ENCODE assay signal across 1 cellular context in the genomic region with DNA sequence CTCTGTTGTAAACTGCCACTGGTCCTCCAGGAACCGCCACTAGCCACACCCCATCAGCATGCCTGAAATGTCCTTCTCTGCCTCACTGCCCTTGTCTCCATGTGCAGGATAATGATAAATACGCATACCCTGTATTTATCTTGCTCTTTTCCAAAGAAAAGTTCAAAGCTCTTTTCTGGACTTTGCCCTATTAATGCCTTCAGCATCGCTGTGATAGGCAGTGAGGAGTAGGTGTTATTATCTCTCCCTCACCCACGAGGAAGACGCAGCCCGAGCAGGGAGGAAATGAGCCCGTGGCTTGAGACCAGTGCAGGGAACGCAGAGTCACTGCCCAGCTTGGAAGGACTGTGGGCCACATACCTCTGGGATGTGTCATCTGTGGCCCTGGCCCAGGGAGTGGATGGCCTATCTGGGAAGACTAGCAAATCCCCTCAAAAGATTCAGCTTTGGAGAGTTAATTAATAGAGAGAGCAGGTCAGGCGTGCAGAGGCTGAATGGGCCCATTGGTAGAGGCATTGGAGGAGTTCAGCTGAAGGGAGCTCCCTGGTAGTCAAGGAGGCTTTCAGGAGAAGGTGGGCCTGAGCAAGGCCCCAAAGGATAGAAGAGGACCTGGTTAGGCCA.
TF ChIP-seq lines count a peak whose summit lies in the region.

No MANE protein-coding gene starts in this region.

TF ChIP-seq in HepG2, 621 proteins besides CTCF, POLR2A, EP300 and RAD21 (continued from another document and continues in another):
- peak; percentile 82 for TF ChIP-seq ASH2L (IDR thresholded peaks at IDR 0.05; ENCODE audit: insufficient read length, low read depth, low read length)
- no peak for TF ChIP-seq TGIF2 (CRISPR knock-in tag; IDR thresholded peaks at IDR 0.05)
- TF ChIP-seq, protein P1, sequence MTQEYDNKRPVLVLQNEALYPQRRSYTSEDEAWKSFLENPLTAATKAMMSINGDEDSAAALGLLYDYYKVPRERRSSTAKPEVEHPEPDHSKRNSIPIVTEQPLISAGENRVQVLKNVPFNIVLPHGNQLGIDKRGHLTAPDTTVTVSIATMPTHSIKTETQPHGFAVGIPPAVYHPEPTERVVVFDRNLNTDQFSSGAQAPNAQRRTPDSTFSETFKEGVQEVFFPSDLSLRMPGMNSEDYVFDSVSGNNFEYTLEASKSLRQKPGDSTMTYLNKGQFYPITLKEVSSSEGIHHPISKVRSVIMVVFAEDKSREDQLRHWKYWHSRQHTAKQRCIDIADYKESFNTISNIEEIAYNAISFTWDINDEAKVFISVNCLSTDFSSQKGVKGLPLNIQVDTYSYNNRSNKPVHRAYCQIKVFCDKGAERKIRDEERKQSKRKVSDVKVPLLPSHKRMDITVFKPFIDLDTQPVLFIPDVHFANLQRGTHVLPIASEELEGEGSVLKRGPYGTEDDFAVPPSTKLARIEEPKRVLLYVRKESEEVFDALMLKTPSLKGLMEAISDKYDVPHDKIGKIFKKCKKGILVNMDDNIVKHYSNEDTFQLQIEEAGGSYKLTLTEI (CRISPR knock-in tag; conservative IDR thresholded peaks at IDR 0.05), result no peak
- no peak for TF ChIP-seq RBFOX2 (IDR thresholded peaks at IDR 0.05; ENCODE audit: low read depth, low read length)
- TF ChIP-seq ZNF160 (CRISPR knock-in tag; IDR thresholded peaks at IDR 0.05), result no peak
- TF ChIP-seq SNRNP70 (IDR thresholded peaks at IDR 0.05; ENCODE audit: low read depth, low read length), result no peak
- peak; percentile 74 for TF ChIP-seq TCF7 (IDR thresholded peaks at IDR 0.05; ENCODE audit: low read depth)
- TF ChIP-seq ZNF580 (CRISPR knock-in tag; IDR thresholded peaks at IDR 0.05; ENCODE audit: borderline replicate concordance, low read depth), result peak; percentile 62; the same call in 1 of the 2 replicates
- TF ChIP-seq ZNF460 (CRISPR knock-in tag; IDR thresholded peaks at IDR 0.05; ENCODE audit: borderline replicate concordance), result no peak
- TF ChIP-seq, protein P2, sequence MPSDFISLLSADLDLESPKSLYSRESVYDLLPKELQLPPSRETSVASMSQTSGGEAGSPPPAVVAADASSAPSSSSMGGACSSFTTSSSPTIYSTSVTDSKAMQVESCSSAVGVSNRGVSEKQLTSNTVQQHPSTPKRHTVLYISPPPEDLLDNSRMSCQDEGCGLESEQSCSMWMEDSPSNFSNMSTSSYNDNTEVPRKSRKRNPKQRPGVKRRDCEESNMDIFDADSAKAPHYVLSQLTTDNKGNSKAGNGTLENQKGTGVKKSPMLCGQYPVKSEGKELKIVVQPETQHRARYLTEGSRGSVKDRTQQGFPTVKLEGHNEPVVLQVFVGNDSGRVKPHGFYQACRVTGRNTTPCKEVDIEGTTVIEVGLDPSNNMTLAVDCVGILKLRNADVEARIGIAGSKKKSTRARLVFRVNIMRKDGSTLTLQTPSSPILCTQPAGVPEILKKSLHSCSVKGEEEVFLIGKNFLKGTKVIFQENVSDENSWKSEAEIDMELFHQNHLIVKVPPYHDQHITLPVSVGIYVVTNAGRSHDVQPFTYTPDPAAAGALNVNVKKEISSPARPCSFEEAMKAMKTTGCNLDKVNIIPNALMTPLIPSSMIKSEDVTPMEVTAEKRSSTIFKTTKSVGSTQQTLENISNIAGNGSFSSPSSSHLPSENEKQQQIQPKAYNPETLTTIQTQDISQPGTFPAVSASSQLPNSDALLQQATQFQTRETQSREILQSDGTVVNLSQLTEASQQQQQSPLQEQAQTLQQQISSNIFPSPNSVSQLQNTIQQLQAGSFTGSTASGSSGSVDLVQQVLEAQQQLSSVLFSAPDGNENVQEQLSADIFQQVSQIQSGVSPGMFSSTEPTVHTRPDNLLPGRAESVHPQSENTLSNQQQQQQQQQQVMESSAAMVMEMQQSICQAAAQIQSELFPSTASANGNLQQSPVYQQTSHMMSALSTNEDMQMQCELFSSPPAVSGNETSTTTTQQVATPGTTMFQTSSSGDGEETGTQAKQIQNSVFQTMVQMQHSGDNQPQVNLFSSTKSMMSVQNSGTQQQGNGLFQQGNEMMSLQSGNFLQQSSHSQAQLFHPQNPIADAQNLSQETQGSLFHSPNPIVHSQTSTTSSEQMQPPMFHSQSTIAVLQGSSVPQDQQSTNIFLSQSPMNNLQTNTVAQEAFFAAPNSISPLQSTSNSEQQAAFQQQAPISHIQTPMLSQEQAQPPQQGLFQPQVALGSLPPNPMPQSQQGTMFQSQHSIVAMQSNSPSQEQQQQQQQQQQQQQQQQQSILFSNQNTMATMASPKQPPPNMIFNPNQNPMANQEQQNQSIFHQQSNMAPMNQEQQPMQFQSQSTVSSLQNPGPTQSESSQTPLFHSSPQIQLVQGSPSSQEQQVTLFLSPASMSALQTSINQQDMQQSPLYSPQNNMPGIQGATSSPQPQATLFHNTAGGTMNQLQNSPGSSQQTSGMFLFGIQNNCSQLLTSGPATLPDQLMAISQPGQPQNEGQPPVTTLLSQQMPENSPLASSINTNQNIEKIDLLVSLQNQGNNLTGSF (CRISPR knock-in tag; IDR thresholded peaks at IDR 0.05), result 0 out of 2 replicates have a peak, but pooled peaks have one; percentile 4
- TF ChIP-seq GFI1 (CRISPR knock-in tag; IDR thresholded peaks at IDR 0.05; ENCODE audit: borderline replicate concordance), result peak; percentile 56; the same call in 1 of the 2 replicates
- TF ChIP-seq ZNF687 (CRISPR knock-in tag; IDR thresholded peaks at IDR 0.05), result peak; percentile 67
- 0 out of 2 replicates have a peak, but pooled peaks have one; percentile 64 for TF ChIP-seq ZFP1 (CRISPR knock-in tag; IDR thresholded peaks at IDR 0.05)
- TF ChIP-seq FOXJ3 (CRISPR knock-in tag; IDR thresholded peaks at IDR 0.05; ENCODE audit: borderline replicate concordance), result peak; percentile 45; the same call in 1 of the 2 replicates
- peak; percentile 71 for TF ChIP-seq SAP130 (CRISPR knock-in tag; IDR thresholded peaks at IDR 0.05; ENCODE audit: low read depth)
- 0 out of 2 replicates have a peak, but pooled peaks have one; percentile 21 for TF ChIP-seq NFYB (CRISPR knock-in tag; IDR thresholded peaks at IDR 0.05)
- no peak for TF ChIP-seq GPN1 (CRISPR knock-in tag; IDR thresholded peaks at IDR 0.05; ENCODE audit: borderline replicate concordance)
- peak; percentile 90 for TF ChIP-seq HNF4A (CRISPR knock-in tag; IDR thresholded peaks at IDR 0.05)
- TF ChIP-seq ZBTB43 (CRISPR knock-in tag; conservative IDR thresholded peaks at IDR 0.05), result no peak
- peak; percentile 24; the same call in 1 of the 2 replicates for TF ChIP-seq KDM4B (CRISPR knock-in tag; IDR thresholded peaks at IDR 0.05)
- TF ChIP-seq ZNF138 (CRISPR knock-in tag; IDR thresholded peaks at IDR 0.05; ENCODE audit: low read depth), result no peak
- TF ChIP-seq, protein P3, sequence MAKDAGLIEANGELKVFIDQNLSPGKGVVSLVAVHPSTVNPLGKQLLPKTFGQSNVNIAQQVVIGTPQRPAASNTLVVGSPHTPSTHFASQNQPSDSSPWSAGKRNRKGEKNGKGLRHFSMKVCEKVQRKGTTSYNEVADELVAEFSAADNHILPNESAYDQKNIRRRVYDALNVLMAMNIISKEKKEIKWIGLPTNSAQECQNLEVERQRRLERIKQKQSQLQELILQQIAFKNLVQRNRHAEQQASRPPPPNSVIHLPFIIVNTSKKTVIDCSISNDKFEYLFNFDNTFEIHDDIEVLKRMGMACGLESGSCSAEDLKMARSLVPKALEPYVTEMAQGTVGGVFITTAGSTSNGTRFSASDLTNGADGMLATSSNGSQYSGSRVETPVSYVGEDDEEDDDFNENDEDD (CRISPR knock-in tag; IDR thresholded peaks at IDR 0.05; ENCODE audit: borderline replicate concordance), result 0 out of 2 replicates have a peak, but pooled peaks have one; percentile 35
- 0 out of 2 replicates have a peak, but pooled peaks have one; percentile 30 for TF ChIP-seq ZNF772 (CRISPR knock-in tag; IDR thresholded peaks at IDR 0.05)
- TF ChIP-seq ZNF619 (CRISPR knock-in tag; IDR thresholded peaks at IDR 0.05), result 0 out of 2 replicates have a peak, but pooled peaks have one; percentile 46
- TF ChIP-seq ZNF678 (CRISPR knock-in tag; IDR thresholded peaks at IDR 0.05), result 0 out of 2 replicates have a peak, but pooled peaks have one; percentile 36
- TF ChIP-seq ZNF350 (CRISPR knock-in tag; IDR thresholded peaks at IDR 0.05; ENCODE audit: borderline replicate concordance, low read depth), result peak; percentile 31; the same call in 1 of the 2 replicates
- TF ChIP-seq RBM22 (optimal IDR thresholded peaks at IDR 0.05; ENCODE audit: low read length), result peak; percentile 11
- no peak for TF ChIP-seq ARHGAP35 (CRISPR knock-in tag; IDR thresholded peaks at IDR 0.05; ENCODE audit: borderline replicate concordance)
- peak; percentile 50; the same call in 1 of the 3 replicates for TF ChIP-seq MXI1 (IDR thresholded peaks at IDR 0.05; ENCODE audit: borderline replicate concordance, low read depth, low read length)
- no peak for TF ChIP-seq ZFP41 (CRISPR knock-in tag; IDR thresholded peaks at IDR 0.05; ENCODE audit: borderline replicate concordance)
- peak; percentile 58; the same call in 1 of the 2 replicates for TF ChIP-seq FOXP4 (CRISPR knock-in tag; IDR thresholded peaks at IDR 0.05)
- TF ChIP-seq NFE2L2 (IDR thresholded peaks at IDR 0.05; ENCODE audit: low read length), result peak; percentile 61
- no peak for TF ChIP-seq KLF13 (CRISPR knock-in tag; IDR thresholded peaks at IDR 0.05)
- TF ChIP-seq MLX (CRISPR knock-in tag; IDR thresholded peaks at IDR 0.05), result 0 out of 2 replicates have a peak, but pooled peaks have one; percentile 36
- TF ChIP-seq ZNF614 (CRISPR knock-in tag; IDR thresholded peaks at IDR 0.05; ENCODE audit: borderline replicate concordance), result peak; percentile 91
- no peak for TF ChIP-seq HIVEP1 (CRISPR knock-in tag; IDR thresholded peaks at IDR 0.05)
- 0 out of 2 replicates have a peak, but pooled peaks have one; percentile 62 for TF ChIP-seq DPF2 (CRISPR knock-in tag; IDR thresholded peaks at IDR 0.05; ENCODE audit: borderline replicate concordance, low read depth)
- peak; percentile 40; the same call in 1 of the 2 replicates for TF ChIP-seq RARA (CRISPR knock-in tag; IDR thresholded peaks at IDR 0.05)
- no peak for TF ChIP-seq ZNF496 (CRISPR knock-in tag; IDR thresholded peaks at IDR 0.05; ENCODE audit: insufficient replicate concordance)
- TF ChIP-seq SOX6 (IDR thresholded peaks at IDR 0.05), result no peak
- peak; percentile 54; the same call in 1 of the 2 replicates for TF ChIP-seq SOX6 (CRISPR knock-in tag; IDR thresholded peaks at IDR 0.05)
- no peak for TF ChIP-seq NCOA5 (CRISPR knock-in tag; IDR thresholded peaks at IDR 0.05)
- TF ChIP-seq, protein P4, sequence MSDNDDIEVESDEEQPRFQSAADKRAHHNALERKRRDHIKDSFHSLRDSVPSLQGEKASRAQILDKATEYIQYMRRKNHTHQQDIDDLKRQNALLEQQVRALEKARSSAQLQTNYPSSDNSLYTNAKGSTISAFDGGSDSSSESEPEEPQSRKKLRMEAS (IDR thresholded peaks at IDR 0.05), result peak; percentile 68
